Comparison of ENCODE assay signal across 16 cellular contexts in genomic region chr9:138073808-138074207, GRCh38.
"Had no signal": no experiment of that assay in that cellular context is flagged by ENCODE, and none has a peak within 500 bp of the region (broad histone marks: within the 10 kb centered on the region; RNA-seq: fewer than 3 reads in every experiment).

No MANE protein-coding gene starts in this region.

- H3K4me3 Mint-ChIP-seq: activated naive CD8-positive, alpha-beta T cell; dendritic cell treated with granulocyte-macrophage colony-stimulating factor and Interleukin-4, amounts not matched to agents 40 ng/mL and 50 ng/mL, for 4 days; immature natural killer cell; mesothelial cell of epicardium; T-helper 2 cell treated with Interferon-gamma antibody and Interleukin-4, amounts not matched to agents 5 μg/mL and 100 μg/mL, for 36 hours had no signal

- H3K27me3 Mint-ChIP-seq: dendritic cell treated with granulocyte-macrophage colony-stimulating factor and Interleukin-4, amounts not matched to agents 40 ng/mL and 50 ng/mL, for 4 days had no signal

- H3K27ac Mint-ChIP-seq: activated naive CD8-positive, alpha-beta T cell; dendritic cell treated with granulocyte-macrophage colony-stimulating factor and Interleukin-4, amounts not matched to agents 40 ng/mL and 50 ng/mL, for 4 days; immature natural killer cell; mesothelial cell of epicardium; T-helper 2 cell treated with Interferon-gamma antibody and Interleukin-4, amounts not matched to agents 5 μg/mL and 100 μg/mL, for 36 hours had no signal

- H3K36me3 Mint-ChIP-seq: activated naive CD8-positive, alpha-beta T cell; immature natural killer cell; mesothelial cell of epicardium had no signal

- H3K4me1 Mint-ChIP-seq: immature natural killer cell, mesothelial cell of epicardium had no signal

- H3K9me3 Mint-ChIP-seq: dendritic cell treated with granulocyte-macrophage colony-stimulating factor and Interleukin-4, amounts not matched to agents 40 ng/mL and 50 ng/mL, for 4 days; immature natural killer cell; T-helper 2 cell treated with Interferon-gamma antibody and Interleukin-4, amounts not matched to agents 5 μg/mL and 100 μg/mL, for 36 hours had no signal

- ATAC-seq: body of pancreas; gastrocnemius medialis; heart left ventricle; stimulated activated naive CD8-positive, alpha-beta T cell treated with anti-CD3 and anti-CD28 coated beads, Interleukin-15, Interleukin-2, amounts not matched to agents 100 U/mL and 50 U/mL, for 24 hours had no signal

- DNase-seq: activated CD4-positive, alpha-beta T cell treated with anti-CD3 and anti-CD28 coated beads, Interleukin-2, amount 50 U/mL, for 4 hours; activated gamma-delta T cell treated with Interleukin-2 at 50 U/mL for 16 hours; amniotic stem cell; gastrocnemius medialis; immature natural killer cell; retina; SJCRH30; stimulated activated CD4-positive, alpha-beta T cell treated with anti-CD3 and anti-CD28 coated beads, Interleukin-4, amount 100 ng/mL, for 4 hours; stimulated activated CD8-positive, alpha-beta memory T cell treated with anti-CD3 and anti-CD28 coated beads, Interleukin-4, amount 100 ng/mL, for 48 hours; stimulated activated naive CD8-positive, alpha-beta T cell treated with anti-CD3 and anti-CD28 coated beads, Interleukin-15, Interleukin-2, amounts not matched to agents 100 U/mL and 50 U/mL, for 24 hours had no signal
